23 cellular contexts compared by ENCODE assay signal in the genomic region with DNA sequence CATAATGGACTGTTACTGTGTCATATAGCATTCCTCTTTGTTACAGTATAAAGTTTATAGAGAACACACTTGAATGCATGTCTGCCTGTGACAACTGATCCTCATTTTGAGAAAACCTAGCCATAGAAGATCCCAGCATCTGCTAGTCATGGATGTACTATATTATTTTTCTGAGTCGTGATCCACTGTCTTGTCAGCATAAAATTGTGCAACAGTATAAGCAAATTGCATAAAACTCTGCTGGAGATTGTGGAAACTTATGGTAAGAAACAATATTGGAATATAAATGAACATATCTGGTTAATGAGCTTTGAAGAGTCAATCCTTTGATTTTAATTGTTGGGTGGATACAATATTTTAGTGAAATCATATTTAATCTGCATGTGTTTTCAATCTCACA. TPM values are rescaled to one million over a fixed set of nuclear protein-coding genes. Genes with fewer than 3 reads are reported as not detected.
DNase-seq lines count a peak whose midpoint lies in the region; ATAC-seq and TF ChIP-seq lines count a peak whose summit lies in the region.
"Had no signal": no experiment of that assay in that cellular context is flagged by ENCODE, and none has a peak within 500 bp of the region (broad histone marks: within the 10 kb centered on the region; RNA-seq: fewer than 3 reads in every experiment).

No MANE protein-coding gene starts in this region.

- H3K9me2 ChIP-seq in OCI-LY7 (ENCODE audit: insufficient read depth, low read length) = no peaks in the 10 kb centered on the region

- H3K36me3 ChIP-seq in OCI-LY7 (ENCODE audit: insufficient read depth, low read length) = peaks cover 27% of the 10 kb centered on the region
- H3K36me3 ChIP-seq in naive thymus-derived CD4-positive, alpha-beta T cell (ENCODE audit: control insufficient read depth in 2 of 3, insufficient read depth in 3 of 3, low read length in 3 of 3) = no peaks in the 10 kb centered on the region

- BruUV-seq in OCI-LY7 (replicated peaks; lab: Mats Ljungman, UMichigan) = no TSS peak

- no peak overlapping the region for H2AFZ ChIP-seq in OCI-LY7 (ENCODE audit: low read length)

- CTCF ChIA-PET in OCI-LY7 (lab: Charles Lee; ENCODE audit: unreplicated experiment) = interaction anchor here (1.5 kb wide), 1 partner anchor 9 kb away, joined by 4 read pairs; no protein-coding TSS in a partner anchor
- CTCF ChIA-PET in naive thymus-derived CD4-positive, alpha-beta T cell (lab: Charles Lee) = interaction anchor here (1.0 kb wide), 1 partner anchor 9 kb away, joined by 3 read pairs; no protein-coding TSS in a partner anchor

- H3K27ac ChIP-seq in OCI-LY7 (ENCODE audit: low read depth, low read length, poor library complexity, severe bottlenecking) = no peak overlapping the region
- no peak overlapping the region for H3K27ac ChIP-seq in naive thymus-derived CD4-positive, alpha-beta T cell (ENCODE audit: low read depth, low read length)

- POLR2A ChIA-PET in OCI-LY7 (lab: Charles Lee) = interaction anchor here (0.6 to 2.1 kb wide), 7 partner anchors 9 to 131 kb away, joined by 3 to 10 read pairs (median 3); a partner anchor contains a TSS
- POLR2A ChIA-PET in naive thymus-derived CD4-positive, alpha-beta T cell (lab: Charles Lee) = interaction anchor here (0.5 kb wide), 1 partner anchor 229 kb away, joined by 3 read pairs; no protein-coding TSS in a partner anchor

- peaks cover 31% of the 10 kb centered on the region for H3K4me1 ChIP-seq in OCI-LY7 (ENCODE audit: insufficient read depth, low read length, poor library complexity, severe bottlenecking)
- H3K4me1 ChIP-seq in naive thymus-derived CD4-positive, alpha-beta T cell (ENCODE audit: control insufficient read depth in 2 of 2, insufficient read depth in 2 of 2, low read length in 2 of 2) = peaks cover 6 to 11% of the 10 kb centered on the region in 2 donors

- peak overlapping the region; percentile 94 for H3K4me2 ChIP-seq in OCI-LY7 (ENCODE audit: low read length)

- peaks cover 17 to 82% (median 42%) of the 10 kb centered on the region in 7 donors for H3K4me1 Mint-ChIP-seq in naive thymus-derived CD4-positive, alpha-beta T cell

- no peaks in the 10 kb centered on the region for H3K27me3 ChIP-seq in naive thymus-derived CD4-positive, alpha-beta T cell (ENCODE audit: control insufficient read depth in 2 of 2, insufficient read depth in 2 of 2, low read length in 2 of 2)

- peaks cover 65% of the 10 kb centered on the region for H3K79me2 ChIP-seq in OCI-LY7 (ENCODE audit: insufficient read depth, low read depth, low read length)

- H3K9me3 ChIP-seq in OCI-LY7 (ENCODE audit: low read length) = no peaks in the 10 kb centered on the region
- H3K9me3 ChIP-seq in naive thymus-derived CD4-positive, alpha-beta T cell (ENCODE audit: control insufficient read depth in 2 of 3, low read length in 3 of 3) = no peaks in the 10 kb centered on the region

- H4K20me1 ChIP-seq in OCI-LY7 (ENCODE audit: insufficient read depth, low read length) = 0 out of 2 replicates have a peak, but pooled peaks cover 5% of the 10 kb centered on the region

- H3K4me3 ChIP-seq in AG09309 (ENCODE audit: control insufficient read depth, low read depth, low read length) (no peak overlapping the region), OCI-LY7 (ENCODE audit: low read depth, low read length, poor library complexity, severe bottlenecking) (no peak overlapping the region), fibroblast of mammary gland (ENCODE audit: control insufficient read depth, low read depth, low read length) (no peak overlapping the region)
- H3K4me3 ChIP-seq in naive thymus-derived CD4-positive, alpha-beta T cell (ENCODE audit: low read length) = no peak overlapping the region

- H3K9me3 Mint-ChIP-seq in naive thymus-derived CD4-positive, alpha-beta T cell = no peaks in the 10 kb centered on the region
- H3K9me3 Mint-ChIP-seq: activated B cell treated with CpG ODN at 0.5 μM for 24 hours; activated T-cell treated with anti-CD3 and anti-CD28 coated beads, Interleukin-2, amount 50 U/mL, for 72 hours; natural killer cell had no signal

- DNase-seq in AG09309 (ENCODE audit: low read depth) (peak; percentile 3), GM04504 (ENCODE audit: low read depth) (peak; percentile 17), OCI-LY7 (ENCODE audit: low spot score) (no peak), fibroblast of mammary gland (ENCODE audit: low read depth) (peak; percentile 67), epidermal melanocyte (ENCODE audit: insufficient read length, low spot score) (no peak)
- no peak for DNase-seq in naive thymus-derived CD4-positive, alpha-beta T cell
- DNase-seq: activated B cell treated with CpG ODN at 0.5 μM for 24 hours; activated CD8-positive, alpha-beta T cell treated with anti-CD3 and anti-CD28 coated beads, Interleukin-2, amount 10 ng/mL, durations not matched to agents 7 days and 5 days; activated T-cell treated with anti-CD3 and anti-CD28 coated beads, Interleukin-2, amount 50 U/mL, for 72 hours; COR-L47; kidney glomerular epithelial cell; mesendoderm; natural killer cell; NCI-H187 treated with DMSO at 0.1 percent for 48 hours; NCI-H446 treated with DMSO at 0.1 percent for 48 hours; NK-92 treated with Interleukin-12 subunit alpha and Interleukin-12 subunit beta, amount 100 ng/mL, for 24 hours; small intestine; stimulated activated CD4-positive, alpha-beta T cell treated with anti-CD3 and anti-CD28 coated beads, Interleukin-4, amount 100 ng/mL, for 4 hours had no signal

- intact Hi-C loops in OCI-LY7 (cut with micrococcal nuclease; ENCODE audit: unreplicated experiment) = no loop called here
- intact Hi-C loops in naive thymus-derived CD4-positive, alpha-beta T cell (cut with micrococcal nuclease) = loop anchor here in 1 of 2 donors (10.0 kb wide), 2 partner anchors 408 to 1118 kb away; a partner anchor contains a TSS

- TF ChIP-seq CTCF in AG09309 (IDR thresholded peaks at IDR 0.05; ENCODE audit: control insufficient read depth, insufficient read depth, low read depth, low read length, missing control alignments) (no peak), OCI-LY7 (conservative IDR thresholded peaks at IDR 0.05; ENCODE audit: low read length) (no peak), fibroblast of mammary gland (conservative IDR thresholded peaks at IDR 0.05; ENCODE audit: control insufficient read depth, insufficient read depth, low read depth, low read length) (no peak)

- H3K4me3 Mint-ChIP-seq in naive thymus-derived CD4-positive, alpha-beta T cell = no peak overlapping the region
- H3K4me3 Mint-ChIP-seq: activated B cell treated with CpG ODN at 0.5 μM for 24 hours; activated naive CD8-positive, alpha-beta T cell; activated T-cell treated with anti-CD3 and anti-CD28 coated beads, Interleukin-2, amount 50 U/mL, for 72 hours; natural killer cell had no signal

- no peaks in the 10 kb centered on the region for H3K27me3 Mint-ChIP-seq in naive thymus-derived CD4-positive, alpha-beta T cell
- H3K27me3 Mint-ChIP-seq: activated B cell treated with CpG ODN at 0.5 μM for 24 hours; activated naive CD8-positive, alpha-beta T cell; progenitor cell of endocrine pancreas had no signal

- ATAC-seq in naive thymus-derived CD4-positive, alpha-beta T cell = no peak
- no peak for ATAC-seq in HG02759 (IDR thresholded peaks at IDR 0.05; ENCODE audit: unreplicated experiment)
- ATAC-seq in HG02798 (IDR thresholded peaks at IDR 0.05; ENCODE audit: poor library complexity, unreplicated experiment) = no peak
- ATAC-seq: activated CD8-positive, alpha-beta T cell treated with anti-CD3 and anti-CD28 coated beads, Interleukin-2, amount 10 ng/mL, durations not matched to agents 7 days and 5 days; activated T-cell treated with anti-CD3 and anti-CD28 coated beads, Interleukin-2, amount 50 U/mL, for 72 hours; natural killer cell; Right ventricle myocardium inferior had no signal

- peaks cover 0 to 14% (median 0%) of the 10 kb centered on the region in 5 donors for H3K36me3 Mint-ChIP-seq in naive thymus-derived CD4-positive, alpha-beta T cell
- H3K36me3 Mint-ChIP-seq: activated naive CD8-positive, alpha-beta T cell; natural killer cell had no signal

- H3K27ac Mint-ChIP-seq in naive thymus-derived CD4-positive, alpha-beta T cell = no peak overlapping the region
- H3K27ac Mint-ChIP-seq: activated B cell treated with CpG ODN at 0.5 μM for 24 hours; activated CD8-positive, alpha-beta T cell treated with anti-CD3 and anti-CD28 coated beads, Interleukin-2, amount 10 ng/mL, durations not matched to agents 7 days and 5 days; activated naive CD8-positive, alpha-beta T cell; activated T-cell treated with anti-CD3 and anti-CD28 coated beads, Interleukin-2, amount 50 U/mL, for 72 hours; natural killer cell; progenitor cell of endocrine pancreas had no signal

RNA-seq across cellular contexts. Expression of a gene that starts 3.6 kb away (rescaled TPM):
- 16.8 and 19.1 TPM in 2 replicates for total RNA-seq in OCI-LY7 (2014; rRNA removed; shearing (Covaris generic))
- total RNA-seq in OCI-LY7 (2022) = 22.9 and 24.6 TPM in 2 replicates
- 10 to 100 TPM in 1 of 5 experiments, 1 to 10 TPM in 1, under 1 TPM in 1, not detected in 2; 0.37 to 24.7 (median 2.4) TPM for total RNA-seq in naive thymus-derived CD4-positive, alpha-beta T cell
- not detected for polyA plus RNA-seq in naive thymus-derived CD4-positive, alpha-beta T cell

Comparison
In these comparisons a context has a peak if more than half of its experiments do, and no peak if none do; other contexts are left out.
1. DNase-seq: peak in AG09309 (single experiment), GM04504 (single experiment) and fibroblast of mammary gland (single experiment); none in OCI-LY7 (single experiment), naive thymus-derived CD4-positive, alpha-beta T cell (0 of 9) and epidermal melanocyte (single experiment).